8 cellular contexts compared by ENCODE assay signal in genomic region chr14:92586001-92586947, GRCh38.
DNase-seq lines count a peak whose midpoint lies in the region; ATAC-seq and TF ChIP-seq lines count a peak whose summit lies in the region.

No MANE protein-coding gene starts in this region.

- DNase-seq in GF-D8 (lab: John Stamatoyannopoulos, UW) (peak; percentile 58), HL-60 (ENCODE audit: low read depth in 1 of 2, low spot score in 1 of 2) (peak; percentile 63 to 80), hepatic stellate cell (ENCODE audit: low spot score) (peak; percentile 78), suprapubic skin (ENCODE audit: low spot score in 2 of 2) (no peak), GM19240 (ENCODE audit: insufficient read length, low spot score) (no peak), NCI-H128 (lab: John Stamatoyannopoulos, UW; ENCODE audit: unreplicated experiment) (no peak)
- peak; percentile 51 to 52 for DNase-seq in activated T-cell treated with anti-CD3 and anti-CD28 coated beads, Interleukin-2, amount 50 U/mL, for 48 hours

- TF ChIP-seq POLR2A in suprapubic skin (IDR thresholded peaks at IDR 0.05), result no peak

- no peak for ATAC-seq in HG03280 (IDR thresholded peaks at IDR 0.05; ENCODE audit: unreplicated experiment)

- H3K27me3 ChIP-seq in HL-60 (ENCODE audit: insufficient read depth, poor library complexity, severe bottlenecking) (no peaks in the 10 kb centered on the region), suprapubic skin (no peaks in the 10 kb centered on the region)

- peaks cover 7% of the 10 kb centered on the region for H3K36me3 ChIP-seq in suprapubic skin

- H3K4me1 ChIP-seq in suprapubic skin, result peaks cover 16% of the 10 kb centered on the region

- no peak overlapping the region for H3K4me3 ChIP-seq in HL-60 (replicated peaks; ENCODE audit: insufficient read depth, low read length)
- no peak overlapping the region for H3K4me3 ChIP-seq in suprapubic skin

- no peaks in the 10 kb centered on the region for H3K9me3 ChIP-seq in suprapubic skin

- no peak for TF ChIP-seq CTCF in HL-60 (IDR thresholded peaks at IDR 0.05; ENCODE audit: insufficient read depth, low read length)
- no peak for TF ChIP-seq CTCF in suprapubic skin (IDR thresholded peaks at IDR 0.05)

- H3K27ac ChIP-seq in HL-60 (replicated peaks) (peak overlapping the region; percentile 57), suprapubic skin (peak overlapping the region; percentile 52)

- WGBS in suprapubic skin, result 21% methylated on average over 9 of the region's 9 CpGs

- TF ChIP-seq EP300 in suprapubic skin (IDR thresholded peaks at IDR 0.05), result no peak

Comparison
In these comparisons a context has a peak if more than half of its experiments do, and no peak if none do; other contexts are left out.
1. DNase-seq: peak in GF-D8 (single experiment), HL-60 (2 of 2), activated T-cell treated with anti-CD3 and anti-CD28 coated beads, Interleukin-2, amount 50 U/mL, for 48 hours (2 of 2) and hepatic stellate cell (single experiment); none in suprapubic skin (0 of 2), GM19240 (single experiment) and NCI-H128 (single experiment).